ENCODE assay signal across 9 cellular contexts in genomic region chr17:2723997-2724782, GRCh38. TPM values are rescaled to one million over a fixed set of nuclear protein-coding genes. Genes with fewer than 3 reads are reported as not detected.
DNase-seq lines count a peak whose midpoint lies in the region; ATAC-seq and TF ChIP-seq lines count a peak whose summit lies in the region.
"Had no signal": no experiment of that assay in that cellular context is flagged by ENCODE, and none has a peak within 500 bp of the region (broad histone marks: within the 10 kb centered on the region; RNA-seq: fewer than 3 reads in every experiment).

No MANE protein-coding gene starts in this region.

- no peaks in the 10 kb centered on the region for H3K9me3 ChIP-seq in Karpas-422 (ENCODE audit: low read length)

- H3K4me1 Mint-ChIP-seq in chondrocyte (ENCODE audit: low read depth): peaks cover 3% of the 10 kb centered on the region
- H3K4me1 Mint-ChIP-seq in stimulated activated memory B cell treated with anti-CD40 and anti-IgM and Interleukin-4, amounts not matched to agents 10 μg/mL and 1 μg/mL and 100 μg/mL, for 72 hours: peaks cover 7% of the 10 kb centered on the region

- no peaks in the 10 kb centered on the region for H3K36me3 ChIP-seq in Karpas-422 (ENCODE audit: insufficient read depth, low read length)

- no peaks in the 10 kb centered on the region for H3K9me3 Mint-ChIP-seq in chondrocyte (ENCODE audit: low read depth)
- no peaks in the 10 kb centered on the region for H3K9me3 Mint-ChIP-seq in stimulated activated memory B cell treated with anti-CD40 and anti-IgM and Interleukin-4, amounts not matched to agents 10 μg/mL and 1 μg/mL and 100 μg/mL, for 72 hours

- no peak overlapping the region for H3K27ac Mint-ChIP-seq in chondrocyte (ENCODE audit: unreplicated experiment)
- no peak overlapping the region for H3K27ac Mint-ChIP-seq in stimulated activated memory B cell treated with anti-CD40 and anti-IgM and Interleukin-4, amounts not matched to agents 10 μg/mL and 1 μg/mL and 100 μg/mL, for 72 hours

- H3K27ac ChIP-seq in Karpas-422 (ENCODE audit: low read length): no peak overlapping the region
- H3K27ac ChIP-seq: epithelial cell of prostate had no signal

- H2AFZ ChIP-seq in Karpas-422 (ENCODE audit: low read length): no peak overlapping the region

- H3K4me3 Mint-ChIP-seq in chondrocyte (ENCODE audit: unreplicated experiment): peak overlapping the region; percentile 45
- peak overlapping the region; percentile 67 for H3K4me3 Mint-ChIP-seq in stimulated activated memory B cell treated with anti-CD40 and anti-IgM and Interleukin-4, amounts not matched to agents 10 μg/mL and 1 μg/mL and 100 μg/mL, for 72 hours

- H4K20me1 ChIP-seq in Karpas-422 (ENCODE audit: insufficient read depth, low read depth, low read length): no peaks in the 10 kb centered on the region

- no peaks in the 10 kb centered on the region for H3K27me3 ChIP-seq in Karpas-422 (ENCODE audit: low read length)

- DNase-seq in HT-29 (ENCODE audit: low spot score): peak; percentile 57
- DNase-seq in chondrocyte (ENCODE audit: low spot score): no peak
- DNase-seq in left lobe of liver (ENCODE audit: low spot score): no peak
- no peak for DNase-seq in nucleus accumbens (lab: John Stamatoyannopoulos, UW)
- DNase-seq in Karpas-422: no peak

- H3K4me2 ChIP-seq in Karpas-422 (ENCODE audit: low read depth, low read length, poor library complexity, severe bottlenecking): no peak overlapping the region

- no peaks in the 10 kb centered on the region for H3K4me1 ChIP-seq in Karpas-422 (ENCODE audit: low read length)

- H3K4me3 ChIP-seq in Karpas-422 (ENCODE audit: low read length): no peak overlapping the region

- H3K36me3 Mint-ChIP-seq in chondrocyte (ENCODE audit: low read depth): no peaks in the 10 kb centered on the region
- H3K36me3 Mint-ChIP-seq in stimulated activated memory B cell treated with anti-CD40 and anti-IgM and Interleukin-4, amounts not matched to agents 10 μg/mL and 1 μg/mL and 100 μg/mL, for 72 hours: no peaks in the 10 kb centered on the region

- H3K9me2 ChIP-seq in Karpas-422 (replicated peaks; ENCODE audit: insufficient read depth, low read length): no peaks in the 10 kb centered on the region

- no peak for TF ChIP-seq CTCF in chondrocyte (IDR thresholded peaks at IDR 0.05)

- peaks cover 14% of the 10 kb centered on the region for H3K27me3 Mint-ChIP-seq in chondrocyte (ENCODE audit: low read depth)
- H3K27me3 Mint-ChIP-seq in stimulated activated memory B cell treated with anti-CD40 and anti-IgM and Interleukin-4, amounts not matched to agents 10 μg/mL and 1 μg/mL and 100 μg/mL, for 72 hours: peaks cover 56% of the 10 kb centered on the region

- H3K9ac ChIP-seq in Karpas-422 (ENCODE audit: low read length): no peak overlapping the region

- ATAC-seq in left lobe of liver: peak; percentile 7
- ATAC-seq in stimulated activated memory B cell treated with anti-CD40 and anti-IgM and Interleukin-4, amounts not matched to agents 10 μg/mL and 1 μg/mL and 100 μg/mL, for 72 hours: no peak
- ATAC-seq in HG02981 (IDR thresholded peaks at IDR 0.05; ENCODE audit: unreplicated experiment): no peak

- no peaks in the 10 kb centered on the region for H3K79me2 ChIP-seq in Karpas-422 (ENCODE audit: low read length)

RNA-seq across cellular contexts. Expression of gene CLUH, which starts 12.6 kb away (rescaled TPM):
- total RNA-seq in HT-29 (2014; rRNA removed; shearing (Covaris generic)): 156 and 168 TPM in 2 replicates
- 30.8 to 36.6 TPM (median 36.0 TPM) in 3 replicates for total RNA-seq in chondrocyte
- 194 TPM for total RNA-seq in left lobe of liver
- 39.1 and 67.3 TPM in 2 replicates for total RNA-seq in Karpas-422 (2014; rRNA removed; shearing (Covaris generic); ENCODE audit: low replicate concordance)

RNA-seq across cellular contexts. Expression of gene CCDC92B, which starts 25.3 kb away (rescaled TPM):
- total RNA-seq in HT-29 (2014; rRNA removed; shearing (Covaris generic)): 0.18 TPM in 2 replicates
- 0.07 TPM in 1 of 3 replicates, not detected in the others for total RNA-seq in chondrocyte
- not detected for total RNA-seq in left lobe of liver
- total RNA-seq in Karpas-422 (2014; rRNA removed; shearing (Covaris generic); ENCODE audit: low replicate concordance): not detected in 2 replicates
- total RNA-seq: NCI-H460 had no signal
